ENCODE assay signal across 10 cellular contexts in the genomic region with DNA sequence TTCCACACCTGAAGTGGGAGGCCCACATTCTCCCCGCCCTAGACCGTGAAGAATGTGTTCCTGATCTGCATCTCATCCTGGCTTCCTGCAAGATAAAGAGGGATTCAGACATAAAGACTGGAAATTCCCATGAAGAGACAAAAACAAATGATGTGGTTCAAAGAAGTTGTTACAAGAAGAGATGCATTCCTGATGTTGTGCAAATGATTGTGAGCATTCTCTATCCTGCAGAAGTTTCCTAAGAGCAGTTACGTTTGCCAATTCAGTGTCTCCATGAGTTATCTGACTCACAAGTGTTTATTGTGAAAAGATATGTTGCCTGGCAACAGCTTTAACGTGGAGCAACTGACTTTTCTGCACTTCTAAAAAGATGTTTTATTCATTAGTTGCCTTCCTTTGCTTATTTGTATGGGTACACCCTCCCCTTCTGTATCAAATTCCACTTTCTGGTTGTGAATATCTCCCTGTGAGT.
A peak's percentile ranks its signal among the peaks of the same experiment; 100 is the strongest.
DNase-seq lines count a peak whose midpoint lies in the region; ATAC-seq lines count a peak whose summit lies in the region.
"Had no signal": no experiment of that assay in that cellular context is flagged by ENCODE, and none has a peak within 500 bp of the region (broad histone marks: within the 10 kb centered on the region; RNA-seq: fewer than 3 reads in every experiment).

No MANE protein-coding gene starts in this region.

- H3K27ac ChIP-seq in ectodermal cell (ENCODE audit: insufficient read depth, low read depth, low read length, poor library complexity, severe bottlenecking), result peak overlapping the region; percentile 52

- H3K9me3 ChIP-seq in ectodermal cell (ENCODE audit: control insufficient read depth, low read length), result no peaks in the 10 kb centered on the region

- 69% methylated on average over 4 of the region's 4 CpGs for WGBS in ectodermal cell, 2 experiments

- no peak overlapping the region for H3K4me3 ChIP-seq in ectodermal cell (ENCODE audit: insufficient read depth, low read depth, low read length)

- H3K36me3 ChIP-seq in ectodermal cell (ENCODE audit: control insufficient read depth, insufficient read depth, low read length), result no peaks in the 10 kb centered on the region

- DNase-seq in Caki2 (ENCODE audit: low read depth), result peak; percentile 90
- peak; percentile 36 for DNase-seq in NCI-H1048 (lab: John Stamatoyannopoulos, UW)
- peak; percentile 73 for DNase-seq in myocyte (ENCODE audit: low read depth)
- DNase-seq in NCI-H2081 treated with DMSO at 0.1 percent for 48 hours (lab: John Stamatoyannopoulos, UW), result no peak
- no peak for DNase-seq in cortex of kidney (lab: John Stamatoyannopoulos, UW)
- DNase-seq: activated T-cell treated with anti-CD3 and anti-CD28 coated beads, Interleukin-2, amount 50 U/mL, for 72 hours; stimulated activated CD4-positive, alpha-beta T cell treated with anti-CD3 and anti-CD28 coated beads, Interleukin-15, amount 100 ng/mL, for 24 hours had no signal

- H3K27me3 ChIP-seq in ectodermal cell (ENCODE audit: control insufficient read depth, insufficient read depth, low read length, poor library complexity, severe bottlenecking), result no peaks in the 10 kb centered on the region

- in situ Hi-C loops in Caki2 (cut with HindIII; ENCODE audit: low pct_unique_long_range_greater_than_20kb, low sequenced_read_pairs), result no loop called here

- ATAC-seq in GM19463 (IDR thresholded peaks at IDR 0.05; ENCODE audit: unreplicated experiment) (no peak), GM21360 (IDR thresholded peaks at IDR 0.05; ENCODE audit: unreplicated experiment) (no peak)
- ATAC-seq: activated T-cell treated with anti-CD3 and anti-CD28 coated beads, Interleukin-2, amount 50 U/mL, for 72 hours had no signal

- no peaks in the 10 kb centered on the region for H3K4me1 ChIP-seq in ectodermal cell (ENCODE audit: control insufficient read depth, insufficient read depth, low read length)

Comparison
In these comparisons a context has a peak if more than half of its experiments do, and no peak if none do; other contexts are left out.
1. DNase-seq: peak in Caki2 (single experiment), NCI-H1048 (single experiment) and myocyte (single experiment); none in NCI-H2081 treated with DMSO at 0.1 percent for 48 hours (single experiment) and cortex of kidney (single experiment).